ENCODE assay signal across 8 cellular contexts in the genomic region with DNA sequence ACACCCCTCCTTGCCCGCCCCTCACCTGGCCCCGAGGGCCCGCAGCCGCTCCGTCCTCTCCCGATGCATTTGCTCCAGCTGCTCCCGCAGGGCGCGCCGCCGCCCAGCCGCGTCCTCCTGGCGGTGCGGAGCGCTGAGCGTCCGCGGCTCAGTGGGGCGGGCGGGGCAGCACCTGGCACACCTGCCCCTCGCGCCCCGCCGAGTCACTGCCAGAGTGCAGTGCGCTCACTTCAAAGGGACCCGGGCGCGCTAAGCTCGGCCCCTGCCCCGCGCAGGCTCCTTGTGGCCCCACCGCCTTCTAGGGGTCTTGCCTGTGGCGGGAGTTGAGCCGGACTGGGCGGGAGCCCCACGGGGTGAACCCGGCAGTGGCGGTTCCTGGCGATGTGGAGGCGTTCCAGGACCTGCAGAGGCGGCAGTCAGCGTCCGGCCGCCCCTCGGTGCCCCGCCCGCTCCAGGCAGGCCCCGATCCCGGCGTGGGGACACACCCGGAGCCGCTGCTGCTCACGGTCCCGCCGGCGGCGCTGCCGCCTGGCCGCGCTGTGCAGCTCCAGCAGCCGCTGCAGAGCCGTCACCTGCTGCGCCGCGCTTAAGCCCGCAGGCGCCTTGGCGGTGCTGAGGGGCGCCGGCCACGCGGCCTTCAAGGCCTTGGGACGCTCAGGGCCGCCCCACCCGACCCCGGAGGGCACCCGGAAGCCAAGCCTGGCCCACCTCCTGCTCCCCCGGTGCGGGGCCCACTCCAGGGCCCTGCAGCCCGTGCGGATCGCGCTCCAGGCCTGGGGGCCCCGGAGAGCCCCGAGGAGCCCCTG. TPM values are rescaled to one million over a fixed set of nuclear protein-coding genes. Genes with fewer than 3 reads are reported as not detected.
A peak's percentile ranks its signal among the peaks of the same experiment; 100 is the strongest.
DNase-seq lines count a peak whose midpoint lies in the region; ATAC-seq and TF ChIP-seq lines count a peak whose summit lies in the region.

No MANE protein-coding gene starts in this region.

- no peak overlapping the region for H2BK20ac ChIP-seq in IMR-90 (ENCODE audit: low read depth, low read length)

- peaks cover 20% of the 10 kb centered on the region for H3K27me3 Mint-ChIP-seq in CD4-positive, CD25-positive, alpha-beta regulatory T cell

- H3K4ac ChIP-seq in IMR-90 (ENCODE audit: low read depth, low read length) = no peak overlapping the region

- no peak overlapping the region for H4K91ac ChIP-seq in IMR-90 (ENCODE audit: insufficient read depth, low read depth, low read length)

- CTCF ChIA-PET in IMR-90 (lab: Yijun Ruan, JAX) = interaction anchor here (0.6 kb wide), 1 partner anchor 48 kb away, joined by 3 read pairs; no protein-coding TSS in a partner anchor

- H3K36me3 ChIP-seq in CD4-positive, CD25-positive, alpha-beta regulatory T cell (ENCODE audit: control insufficient read depth, insufficient read depth, low read length) = peaks cover 11% of the 10 kb centered on the region
- peaks cover 16% of the 10 kb centered on the region for H3K36me3 ChIP-seq in IMR-90 (ENCODE audit: control insufficient read depth, insufficient read depth, low read length)
- H3K36me3 ChIP-seq in duodenal mucosa (ENCODE audit: control insufficient read depth in 1 of 2, insufficient read depth in 2 of 2, low read length in 2 of 2) = peaks cover 5 to 20% of the 10 kb centered on the region in 2 donors

- no peak overlapping the region for H3K18ac ChIP-seq in IMR-90 (ENCODE audit: low read depth, low read length)

- H3K4me2 ChIP-seq in IMR-90 (ENCODE audit: low read depth, low read length) = peak overlapping the region; percentile 53

- no peak overlapping the region for H2AK9ac ChIP-seq in IMR-90 (replicated peaks; ENCODE audit: low read depth, low read length, poor library complexity)

- no peak overlapping the region for H4K5ac ChIP-seq in IMR-90 (ENCODE audit: low read depth, low read length)

- no peaks in the 10 kb centered on the region for H3K9me3 ChIP-seq in CD4-positive, CD25-positive, alpha-beta regulatory T cell (ENCODE audit: control insufficient read depth in 2 of 2, low read length in 2 of 2)
- H3K9me3 ChIP-seq in IMR-90 (ENCODE audit: control insufficient read depth, insufficient read depth, low read length) = no peaks in the 10 kb centered on the region
- H3K9me3 ChIP-seq in duodenal mucosa (ENCODE audit: control insufficient read depth in 1 of 2, low read length in 2 of 2) = no peaks in the 10 kb centered on the region

- no peak overlapping the region for H3K4me3 ChIP-seq in CD4-positive, CD25-positive, alpha-beta regulatory T cell (ENCODE audit: low read depth, low read length)
- peak overlapping the region; percentile 35 for H3K4me3 ChIP-seq in IMR-90 (ENCODE audit: insufficient read depth, low read depth, low read length)
- H3K4me3 ChIP-seq in duodenal mucosa (ENCODE audit: low read depth in 1 of 2, low read length in 2 of 2) = peak overlapping the region; percentile 62 to 74

- H3K79me1 ChIP-seq in IMR-90 (ENCODE audit: low read depth in 1 of 2, low read length in 2 of 2) = peaks cover under 1 to 2% of the 10 kb centered on the region in 2 experiments; a peak in 3 of 4 replicates

- no peak overlapping the region for H2BK15ac ChIP-seq in IMR-90 (ENCODE audit: low read depth, low read length)

- no peak overlapping the region for H3K27ac ChIP-seq in CD4-positive, CD25-positive, alpha-beta regulatory T cell (ENCODE audit: insufficient read depth, low read length, poor library complexity, severe bottlenecking)
- H3K27ac ChIP-seq in IMR-90 (ENCODE audit: insufficient read depth, low read length) (no peak overlapping the region), duodenal mucosa (ENCODE audit: low read depth, low read length) (no peak overlapping the region)

- TF ChIP-seq POLR2A in IMR-90 (IDR thresholded peaks at IDR 0.05; ENCODE audit: low read depth, low read length) = no peak

- H3K4me1 ChIP-seq in CD4-positive, CD25-positive, alpha-beta regulatory T cell (ENCODE audit: control insufficient read depth, insufficient read depth, low read length, poor library complexity, severe bottlenecking) = peaks cover 23% of the 10 kb centered on the region
- H3K4me1 ChIP-seq in IMR-90 (ENCODE audit: control insufficient read depth, insufficient read depth, low read length) = no peaks in the 10 kb centered on the region
- peaks cover 23% of the 10 kb centered on the region in 2 donors for H3K4me1 ChIP-seq in duodenal mucosa (ENCODE audit: control insufficient read depth in 1 of 2, insufficient read depth in 2 of 2, low read length in 2 of 2)

- H3K9me1 ChIP-seq in IMR-90 (ENCODE audit: insufficient read depth, low read length) = no peaks in the 10 kb centered on the region

- TF ChIP-seq RAD21 in IMR-90 (IDR thresholded peaks at IDR 0.05; ENCODE audit: low read length) = no peak

- TF ChIP-seq CTCF in IMR-90 (conservative IDR thresholded peaks at IDR 0.05; ENCODE audit: low read depth, low read length) = 0 out of 2 replicates have a peak, but pooled peaks have one; percentile 13

- in situ Hi-C loops in IMR-90 (cut with MboI; ENCODE audit: low sequenced_read_pairs) = no loop called here

- 5% methylated on average over 53 of the region's 86 CpGs; no CpG with 5 or more reads in 1 of the 2 experiments for WGBS in IMR-90 (ENCODE audit: extremely low coverage in 2 of 2, insufficient read length in 1 of 2), 2 experiments

- dilution Hi-C loops in IMR-90 (cut with HindIII; ENCODE audit: low sequenced_read_pairs, unreplicated experiment) = no loop called here

- no peak overlapping the region for H3K56ac ChIP-seq in IMR-90 (ENCODE audit: extremely low read depth, insufficient read depth, low read length)

- H3K27ac Mint-ChIP-seq in CD4-positive, CD25-positive, alpha-beta regulatory T cell = no peak overlapping the region

- no peaks in the 10 kb centered on the region for H3K27me3 ChIP-seq in CD4-positive, CD25-positive, alpha-beta regulatory T cell (ENCODE audit: control insufficient read depth, insufficient read depth, low read length)
- H3K27me3 ChIP-seq in IMR-90 (ENCODE audit: control insufficient read depth, insufficient read depth, low read length) (peaks cover 27% of the 10 kb centered on the region), duodenal mucosa (ENCODE audit: control insufficient read depth in 1 of 2, insufficient read depth in 2 of 2, low read length in 2 of 2) (no peaks in the 10 kb centered on the region)

- peak overlapping the region; percentile 60 for H2AFZ ChIP-seq in IMR-90 (replicated peaks; ENCODE audit: low read length, poor library complexity)

- H2BK5ac ChIP-seq in IMR-90 (ENCODE audit: low read depth, low read length, poor library complexity, severe bottlenecking) = no peak overlapping the region

- H4K8ac ChIP-seq in IMR-90 (ENCODE audit: low read depth in 2 of 2, low read length in 2 of 2) = no peak overlapping the region

- no peak overlapping the region for H3K23ac ChIP-seq in IMR-90 (ENCODE audit: low read depth, low read length)

- intact Hi-C loops in IMR-90 (cut with micrococcal nuclease) = no loop called here

- peak overlapping the region; percentile 37 to 89 (median 77) for H3K4me3 Mint-ChIP-seq in CD4-positive, CD25-positive, alpha-beta regulatory T cell

- H3K4me1 Mint-ChIP-seq in CD4-positive, CD25-positive, alpha-beta regulatory T cell = peaks cover 4 to 33% (median 16%) of the 10 kb centered on the region in 4 donors

- peak; percentile 68 to 75 for ATAC-seq in CD4-positive, CD25-positive, alpha-beta regulatory T cell (ENCODE audit: low read depth in 2 of 2)
- ATAC-seq in GM19324 (IDR thresholded peaks at IDR 0.05; ENCODE audit: low FRiP score, unreplicated experiment) (peak; percentile 59), IMR-90 (ENCODE audit: low read depth) (peak; percentile 79)

- H3K9ac ChIP-seq in IMR-90 (ENCODE audit: low read depth, low read length) = no peak overlapping the region
- peak overlapping the region in 1 of 2 donors; percentile 38 for H3K9ac ChIP-seq in duodenal mucosa (ENCODE audit: low read depth in 1 of 2, low read length in 2 of 2)

- peaks cover 24% of the 10 kb centered on the region for H4K20me1 ChIP-seq in IMR-90 (ENCODE audit: insufficient read depth, low read length)

- no TSS peak for BruUV-seq in IMR-90 (replicated peaks; lab: Mats Ljungman, UMichigan)

- H3K9me3 Mint-ChIP-seq in CD4-positive, CD25-positive, alpha-beta regulatory T cell = no peaks in the 10 kb centered on the region

- POLR2A ChIA-PET in IMR-90 (lab: Charles Lee; ENCODE audit: unreplicated experiment) = no interaction called here

- no peak overlapping the region for H3K14ac ChIP-seq in IMR-90 (replicated peaks; ENCODE audit: low read depth, low read length)

- no peak overlapping the region for H2AK5ac ChIP-seq in IMR-90 (ENCODE audit: low read depth, low read length)

- DNase-seq in CD4-positive, CD25-positive, alpha-beta regulatory T cell = peak; percentile 28 to 61 (median 36)
- DNase-seq in IMR-90 (peak; percentile 23), lung microvascular endothelial cell (ENCODE audit: low read depth in 2 of 2) (peak; percentile 52 to 62), NCI-H1436 treated with DMSO at 0.1 percent for 48 hours (lab: John Stamatoyannopoulos, UW) (no peak)
- DNase-seq in activated CD4-positive, alpha-beta T cell treated with anti-CD3 and anti-CD28 coated beads for 1 hour = peak; percentile 25
- DNase-seq in stimulated activated CD8-positive, alpha-beta memory T cell treated with anti-CD3 and anti-CD28 coated beads, Interleukin-4, amount 100 ng/mL, for 48 hours = peak; percentile 57

- H2BK120ac ChIP-seq in IMR-90 (ENCODE audit: low read depth, low read length) = no peak overlapping the region

- H3K36me3 Mint-ChIP-seq in CD4-positive, CD25-positive, alpha-beta regulatory T cell = peaks cover 19% of the 10 kb centered on the region

RNA-seq across cellular contexts. Expression of a gene that starts 6.7 kb away (rescaled TPM):
- 67.9 TPM for total RNA-seq in CD4-positive, CD25-positive, alpha-beta regulatory T cell
- polyA plus RNA-seq in CD4-positive, CD25-positive, alpha-beta regulatory T cell = 100 to 1,000 TPM; 306 to 361 (median 340) TPM
- total RNA-seq in IMR-90 (2012; rRNA removed) = 61.1 and 104 TPM in 2 replicates
- polyA plus RNA-seq in IMR-90 (2012; rRNA removed) = 321 and 346 TPM in 2 replicates
- 128 and 421 TPM in 2 replicates for polyA plus RNA-seq in IMR-90 (2012; cell fraction: cytosol; rRNA removed)
- 84.2 and 106 TPM in 2 replicates for polyA plus RNA-seq in IMR-90 (2012; cell fraction: nucleus; rRNA removed; ENCODE audit: low replicate concordance)
- total RNA-seq in lung microvascular endothelial cell = 86.5 and 97.6 TPM in 2 replicates

RNA-seq across cellular contexts. Expression of a gene that starts 39.1 kb away (rescaled TPM):
- total RNA-seq in CD4-positive, CD25-positive, alpha-beta regulatory T cell = not detected
- not detected for polyA plus RNA-seq in CD4-positive, CD25-positive, alpha-beta regulatory T cell
- 116 and 139 TPM in 2 replicates for total RNA-seq in IMR-90 (2012; rRNA removed)
- polyA plus RNA-seq in IMR-90 (2012; rRNA removed) = 154 and 167 TPM in 2 replicates
- polyA plus RNA-seq in IMR-90 (2012; cell fraction: cytosol; rRNA removed) = 67.5 and 137 TPM in 2 replicates
- polyA plus RNA-seq in IMR-90 (2012; cell fraction: nucleus; rRNA removed; ENCODE audit: low replicate concordance) = 165 and 525 TPM in 2 replicates
- total RNA-seq in lung microvascular endothelial cell = 122 and 131 TPM in 2 replicates

RNA-seq across cellular contexts. Expression of a gene that starts 41.2 kb away (rescaled TPM):
- total RNA-seq in CD4-positive, CD25-positive, alpha-beta regulatory T cell = 0.22 TPM
- polyA plus RNA-seq in CD4-positive, CD25-positive, alpha-beta regulatory T cell = under 1 TPM in 2 of 4 donors, not detected in 2; 0.08 TPM
- not detected in 2 replicates for total RNA-seq in IMR-90 (2012; rRNA removed)
- polyA plus RNA-seq in IMR-90 (2012; rRNA removed) = 0.03 and 0.07 TPM in 2 replicates
- polyA plus RNA-seq in IMR-90 (2012; cell fraction: cytosol; rRNA removed) = 0.03 TPM in 1 of 2 replicates, not detected in the other
- polyA plus RNA-seq in IMR-90 (2012; cell fraction: nucleus; rRNA removed; ENCODE audit: low replicate concordance) = 0.17 and 0.33 TPM in 2 replicates
- total RNA-seq in lung microvascular endothelial cell = not detected in 2 replicates

Comparison
In these comparisons a context has a peak if more than half of its experiments do, and no peak if none do; other contexts are left out.
1. RNA of a gene that starts 39.1 kb away (total RNA-seq): 122 to 131 TPM in lung microvascular endothelial cell and 116 to 139 TPM in IMR-90; not detected in CD4-positive, CD25-positive, alpha-beta regulatory T cell (single experiment); every median in the first group is over 10 times any median in the second.
2. Peak in every context shown above with its lines, with median percentiles within 50 percentile points of each other: ATAC-seq.